29 cellular contexts compared by ENCODE assay signal in genomic region chr4:39024311-39024865, GRCh38. TPM values are rescaled to one million over a fixed set of nuclear protein-coding genes. Genes with fewer than 3 reads are reported as not detected.
"Had no signal": no experiment of that assay in that cellular context is flagged by ENCODE, and none has a peak within 500 bp of the region (broad histone marks: within the 10 kb centered on the region; RNA-seq: fewer than 3 reads in every experiment).

No MANE protein-coding gene starts in this region.

- H3K4me3 Mint-ChIP-seq: activated naive CD4-positive, alpha-beta T cell treated with anti-CD3 and anti-CD28 coated beads, Interleukin-2, amount 10 ng/mL, durations not matched to agents 7 days and 5 days; central memory CD8-positive, alpha-beta T cell; T-helper 1 cell treated with Interleukin-12 subunit alpha and Interleukin-12 subunit beta and Interleukin-4 antibody, amounts not matched to agents 30 μg/mL and 1 μg/mL, for 36 hours had no signal

- H3K27ac Mint-ChIP-seq: activated naive CD4-positive, alpha-beta T cell treated with anti-CD3 and anti-CD28 coated beads, Interleukin-2, amount 10 ng/mL, durations not matched to agents 7 days and 5 days; activated T-helper 2 cell treated with anti-CD3 and anti-CD28 coated beads, Interferon-gamma antibody, Interleukin-2, Interleukin-4, amounts not matched to agents 10 μg/mL and 5 μg/mL and 100 μg/mL, durations not matched to agents 14 hours and 24 hours and 36 hours; T-helper 1 cell treated with Interleukin-12 subunit alpha and Interleukin-12 subunit beta and Interleukin-4 antibody, amounts not matched to agents 30 μg/mL and 1 μg/mL, for 36 hours had no signal

- ATAC-seq: body of pancreas, Panc1, Right ventricle myocardium inferior had no signal

- DNase-seq: activated CD4-positive, alpha-beta T cell treated with anti-CD3 and anti-CD28 coated beads for 48 hours; activated CD4-positive, alpha-beta T cell treated with anti-CD3 and anti-CD28 coated beads, Interleukin-2, amount 50 U/mL, for 4 hours; activated CD4-positive, CD25-positive, alpha-beta regulatory T cell treated with anti-CD3 and anti-CD28 coated beads, Interleukin-2, amount 50 U/mL, for 72 hours; activated CD8-positive, alpha-beta memory T cell treated with anti-CD3 and anti-CD28 coated beads for 24 hours; activated gamma-delta T cell treated with Interleukin-2 at 50 U/mL for 16 hours; activated naive CD4-positive, alpha-beta T cell treated with anti-CD3 and anti-CD28 coated beads, Interleukin-2, amount 10 ng/mL, durations not matched to agents 7 days and 5 days; activated T-cell treated with anti-CD3 and anti-CD28 coated beads, Interleukin-2, amount 50 U/mL, for 48 hours; aorta; body of pancreas; Karpas-422; MM.1S; NCI-H1105; NCI-H1436; NCI-H1694 treated with DMSO at 0.1 percent for 48 hours; NCI-H2029 treated with DMSO at 0.1 percent for 48 hours; NCI-H345; NCI-H510A; NCI-H526 treated with DMSO at 0.1 percent for 48 hours; NCI-H82; OCI-M1; RPMI8226; SW 1271 had no signal

- H3K27me3 Mint-ChIP-seq: activated naive CD4-positive, alpha-beta T cell treated with anti-CD3 and anti-CD28 coated beads, Interleukin-2, amount 10 ng/mL, durations not matched to agents 7 days and 5 days; central memory CD8-positive, alpha-beta T cell had no signal

- H3K4me3 ChIP-seq: body of pancreas, SK-N-MC had no signal

- H3K27ac ChIP-seq: body of pancreas, SK-N-MC had no signal

- H3K9me3 Mint-ChIP-seq: central memory CD8-positive, alpha-beta T cell had no signal

- H3K9me3 ChIP-seq: body of pancreas had no signal

- FAIRE-seq: bronchial epithelial cell had no signal

- H3K4me1 ChIP-seq: body of pancreas had no signal

RNA-seq across cellular contexts. Expression of gene TMEM156, which starts 7.8 kb away (rescaled TPM):
- total RNA-seq: Right ventricle myocardium inferior had no signal
